Comparison of ENCODE assay signal across 8 cellular contexts in genomic region chr6:84763397-84764331, GRCh38. TPM values are rescaled to one million over a fixed set of nuclear protein-coding genes. Genes with fewer than 3 reads are reported as not detected.
DNase-seq lines count a peak whose midpoint lies in the region; ATAC-seq and TF ChIP-seq lines count a peak whose summit lies in the region.

No MANE protein-coding gene starts in this region.

- H3K27ac ChIP-seq in CD8-positive, alpha-beta memory T cell (ENCODE audit: low read depth, low read length), result peak overlapping the region; percentile 69
- H3K27ac ChIP-seq in mesodermal cell (ENCODE audit: low read depth, low read length, severe bottlenecking), result peak overlapping the region; percentile 16

- no peak for ATAC-seq in GM18505 (IDR thresholded peaks at IDR 0.05; ENCODE audit: unreplicated experiment)

- no peak for DNase-seq in CD8-positive, alpha-beta memory T cell
- DNase-seq in NCI-H2227 (lab: John Stamatoyannopoulos, UW; ENCODE audit: unreplicated experiment), result peak; percentile 69
- DNase-seq in dermis blood vessel endothelial cell, result peak; percentile 82
- no peak for DNase-seq in G401 (ENCODE audit: low spot score)
- no peak for DNase-seq in effector CD8-positive, alpha-beta T cell (lab: John Stamatoyannopoulos, UW)
- no peak for DNase-seq in Kasumi-1 (lab: John Stamatoyannopoulos, UW)

- peaks cover 0 to 12% (median 6%) of the 10 kb centered on the region in 5 donors for H3K9me3 Mint-ChIP-seq in CD8-positive, alpha-beta memory T cell

- no peaks in the 10 kb centered on the region for H3K36me3 ChIP-seq in CD8-positive, alpha-beta memory T cell (ENCODE audit: insufficient read depth, low read length)
- no peaks in the 10 kb centered on the region for H3K36me3 ChIP-seq in mesodermal cell (ENCODE audit: control insufficient read depth, insufficient read depth, low read length)

- POLR2A ChIA-PET in CD8-positive, alpha-beta memory T cell (lab: Charles Lee), result no interaction called here

- H3K4me3 Mint-ChIP-seq in CD8-positive, alpha-beta memory T cell, result peak overlapping the region in 3 of 7 donors; percentile 35 to 82 (median 59)

- 1% methylated on average over 61 to 76 of the region's 97 CpGs for WGBS in mesodermal cell (ENCODE audit: insufficient coverage in 2 of 2), 2 experiments

- H3K27me3 ChIP-seq in CD8-positive, alpha-beta memory T cell (ENCODE audit: insufficient read depth, low read length, poor library complexity, severe bottlenecking), result peaks cover 12% of the 10 kb centered on the region

- in situ Hi-C loops in G401 (cut with HindIII; ENCODE audit: low sequenced_read_pairs), result no loop called here

- H3K4me1 ChIP-seq in CD8-positive, alpha-beta memory T cell (ENCODE audit: insufficient read depth, low read length), result no peaks in the 10 kb centered on the region
- H3K4me1 ChIP-seq in mesodermal cell (ENCODE audit: control insufficient read depth, insufficient read depth, low read length, poor library complexity, severe bottlenecking), result peaks cover 8% of the 10 kb centered on the region

- no peaks in the 10 kb centered on the region for H3K9me3 ChIP-seq in CD8-positive, alpha-beta memory T cell (ENCODE audit: low read length)
- H3K9me3 ChIP-seq in mesodermal cell (ENCODE audit: control insufficient read depth, low read length), result no peaks in the 10 kb centered on the region

- no peak overlapping the region for H3K4me3 ChIP-seq in CD8-positive, alpha-beta memory T cell (ENCODE audit: low read length)
- H3K4me3 ChIP-seq in mesodermal cell (ENCODE audit: extremely low read depth, insufficient read depth, low read length, poor library complexity, severe bottlenecking), result peak overlapping the region; percentile 55

- CTCF ChIA-PET in CD8-positive, alpha-beta memory T cell (lab: Charles Lee), result no interaction called here

- no peaks in the 10 kb centered on the region for H3K36me3 Mint-ChIP-seq in CD8-positive, alpha-beta memory T cell

- peaks cover 3 to 5% (median 4%) of the 10 kb centered on the region in 3 donors for H3K4me1 Mint-ChIP-seq in CD8-positive, alpha-beta memory T cell

- peaks cover 35 to 59% of the 10 kb centered on the region in 2 donors for H3K27me3 Mint-ChIP-seq in CD8-positive, alpha-beta memory T cell

- no peak for TF ChIP-seq POLR2A in GM18505 (IDR thresholded peaks at IDR 0.05; ENCODE audit: borderline replicate concordance, extremely low read depth, insufficient read depth, insufficient read length)

- H3K27ac Mint-ChIP-seq in CD8-positive, alpha-beta memory T cell, result no peak overlapping the region

RNA-seq across cellular contexts. Expression of gene TBX18, which starts 0.7 kb away (rescaled TPM):
- total RNA-seq in CD8-positive, alpha-beta memory T cell, result not detected
- polyA plus RNA-seq in CD8-positive, alpha-beta memory T cell, result not detected
- 0.68 and 1.7 TPM in 2 replicates for total RNA-seq in dermis blood vessel endothelial cell
- 1.9 TPM for polyA plus RNA-seq in mesodermal cell (2013, experiment 1 of 2)
- polyA plus RNA-seq in mesodermal cell (2013, experiment 2 of 2), result 3.3 TPM
- not detected in 2 replicates for total RNA-seq in G401 (2014; rRNA removed; shearing (Covaris generic))

Comparison
In these comparisons a context has a peak if more than half of its experiments do, and no peak if none do; other contexts are left out.
1. DNase-seq: peak in NCI-H2227 (single experiment) and dermis blood vessel endothelial cell (single experiment); none in CD8-positive, alpha-beta memory T cell (0 of 5), G401 (single experiment), effector CD8-positive, alpha-beta T cell (single experiment) and Kasumi-1 (0 of 2).